39 cellular contexts compared by ENCODE assay signal in the genomic region with DNA sequence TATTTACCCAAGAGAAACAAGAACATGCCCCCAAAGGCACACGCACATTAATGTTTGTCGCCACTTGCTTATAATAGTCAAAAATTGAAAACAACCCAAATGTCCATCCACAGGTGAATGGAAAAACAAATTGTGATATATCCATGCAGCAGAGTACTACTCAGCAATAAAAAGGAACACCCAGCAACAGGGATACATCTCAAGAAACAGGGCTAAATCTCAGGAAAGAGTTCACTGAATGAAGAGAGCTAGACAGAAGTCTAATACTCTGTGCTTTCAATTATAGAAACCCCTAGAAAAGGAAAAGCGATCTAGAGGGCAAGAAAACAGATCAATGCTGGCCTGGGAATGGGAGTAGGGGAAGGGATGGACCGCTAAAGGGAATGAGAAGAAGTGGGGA. TPM values are rescaled to one million over a fixed set of nuclear protein-coding genes. Genes with fewer than 3 reads are reported as not detected.
DNase-seq lines count a peak whose midpoint lies in the region; ATAC-seq, FAIRE-seq and TF ChIP-seq lines count a peak whose summit lies in the region.
"Had no signal": no experiment of that assay in that cellular context is flagged by ENCODE, and none has a peak within 500 bp of the region (broad histone marks: within the 10 kb centered on the region; RNA-seq: fewer than 3 reads in every experiment).

No MANE protein-coding gene starts in this region.

- in situ Hi-C loops in K562 (cut with MboI), result no loop called here

- H3K27ac Mint-ChIP-seq in T-helper 17 cell (peak overlapping the region; percentile 70), neural crest cell (ENCODE audit: unreplicated experiment) (peak overlapping the region; percentile 31)
- no peak overlapping the region for H3K27ac Mint-ChIP-seq in stimulated activated naive CD8-positive, alpha-beta T cell treated with anti-CD3 and anti-CD28 coated beads, Interleukin-15, amount 100 ng/mL, for 72 hours
- H3K27ac Mint-ChIP-seq: B cell; CD14-positive monocyte; CD4-positive, alpha-beta memory T cell; CD4-positive, alpha-beta T cell; CD4-positive, CD25-positive, alpha-beta regulatory T cell; CD8-positive, alpha-beta T cell had no signal

- H3K9me3 Mint-ChIP-seq in neural crest cell, result no peaks in the 10 kb centered on the region
- H3K9me3 Mint-ChIP-seq in stimulated activated naive CD8-positive, alpha-beta T cell treated with anti-CD3 and anti-CD28 coated beads, Interleukin-15, amount 100 ng/mL, for 72 hours, result no peaks in the 10 kb centered on the region
- H3K9me3 Mint-ChIP-seq: CD4-positive, alpha-beta memory T cell; CD4-positive, alpha-beta T cell; CD4-positive, CD25-positive, alpha-beta regulatory T cell; CD8-positive, alpha-beta memory T cell; CD8-positive, alpha-beta T cell had no signal

- H3K27me3 Mint-ChIP-seq in T-helper 17 cell, result peaks cover 7% of the 10 kb centered on the region
- no peaks in the 10 kb centered on the region for H3K27me3 Mint-ChIP-seq in neural crest cell (ENCODE audit: low read depth)
- H3K27me3 Mint-ChIP-seq in stimulated activated naive CD8-positive, alpha-beta T cell treated with anti-CD3 and anti-CD28 coated beads, Interleukin-15, amount 100 ng/mL, for 72 hours, result peaks cover 7% of the 10 kb centered on the region

- H3K27me3 ChIP-seq in K562 (ENCODE audit: control insufficient read depth in 2 of 2, insufficient read depth in 2 of 2, low read length in 2 of 2) (peaks cover 0 to 4% of the 10 kb centered on the region in 2 experiments; a peak in 1 of 5 replicates), heart right ventricle (peaks cover 0 to 6% (median 0%) of the 10 kb centered on the region in 7 donors)
- H3K27me3 ChIP-seq: BE2C, BLaER1 had no signal

- H2AFZ ChIP-seq in K562 (ENCODE audit: low read depth, low read length), result peak overlapping the region; percentile 25; the same call in 1 of the 2 replicates

- ATAC-seq in T-helper 17 cell (no peak), K562 (no peak), heart right ventricle (no peak), HG02870 (IDR thresholded peaks at IDR 0.05; ENCODE audit: unreplicated experiment) (no peak), HG03520 (IDR thresholded peaks at IDR 0.05; ENCODE audit: unreplicated experiment) (no peak)
- ATAC-seq in stimulated activated naive CD8-positive, alpha-beta T cell treated with anti-CD3 and anti-CD28 coated beads, Interleukin-15, amount 100 ng/mL, for 72 hours, result no peak
- ATAC-seq: A549; CD8-positive, alpha-beta T cell had no signal

- CTCF ChIA-PET in HEK293 (lab: Yijun Ruan, JAX) (interaction anchor here (1.4 to 4.5 kb wide), 4 partner anchors 7 to 117 kb away, joined by 9 to 39 read pairs (median 13); no protein-coding TSS in a partner anchor), K562 (lab: Yijun Ruan, JAX; ENCODE audit: low intra/inter-chr PET ratio) (no interaction called here)

- POLR2A ChIA-PET in HEK293 (lab: Yijun Ruan, JAX), result interaction anchor here (1.0 kb wide), 1 partner anchor 118 kb away, joined by 3 read pairs; no protein-coding TSS in a partner anchor
- POLR2A ChIA-PET in K562 (lab: Yijun Ruan, JAX), result interaction anchor here (0.8 to 1.8 kb wide), 7 partner anchors 8 to 136 kb away, joined by 3 to 7 read pairs (median 4); no protein-coding TSS in a partner anchor

- TF ChIP-seq RAD21 in K562 (CRISPR knock-in tag; conservative IDR thresholded peaks at IDR 0.05 in 1 of 2, IDR thresholded peaks at IDR 0.05 in 1 of 2), result no peak

- no peaks in the 10 kb centered on the region for H3K4me1 ChIP-seq in HEK293 (ENCODE audit: control insufficient read depth, insufficient read depth, low read length)
- H3K4me1 ChIP-seq in K562 (replicated peaks in 1 of 2; ENCODE audit: control insufficient read depth in 2 of 2, insufficient read depth in 2 of 2, low read length in 2 of 2), result peaks cover 6 to 16% of the 10 kb centered on the region in 2 experiments; a peak in 4 of 5 replicates
- H3K4me1 ChIP-seq in heart right ventricle, result peaks cover 11 to 26% (median 18%) of the 10 kb centered on the region in 9 donors
- H3K4me1 ChIP-seq: BE2C, Caco-2 had no signal

- WGBS in K562 (ENCODE audit: insufficient coverage, low coverage, missing lambda C conversion rate), result 59% methylated on average over 4 of the region's 4 CpGs
- WGBS in heart right ventricle, 2 donors, result 98% methylated on average over 4 of the region's 4 CpGs

- DNase-seq in T-helper 17 cell (no peak), K562 (ENCODE audit: extremely low read depth in 1 of 4, low spot score in 3 of 4) (no peak), neural crest cell (ENCODE audit: low read depth, low spot score) (no peak), heart right ventricle (no peak)
- DNase-seq in stimulated activated naive CD8-positive, alpha-beta T cell treated with anti-CD3 and anti-CD28 coated beads, Interleukin-15, amount 100 ng/mL, for 72 hours, result no peak
- DNase-seq: 8988T; ACHN; AML-193; BE2C; C1 segment of cervical spinal cord; Caco-2; Calu3; CD4-positive, alpha-beta memory T cell; CD4-positive, alpha-beta T cell; CD4-positive, CD25-positive, alpha-beta regulatory T cell; CD8-positive, alpha-beta memory T cell; CD8-positive, alpha-beta T cell; COR-L47; DMS 273 treated with DMSO at 0.1 percent for 48 hours; DMS153; DMS53; DMS79; DMS79 treated with DMSO at 0.1 percent for 48 hours; DND-41; EL had no signal

- H3K79me2 ChIP-seq in K562 (ENCODE audit: control insufficient read depth, insufficient read depth, low read length), result no peaks in the 10 kb centered on the region

- H3K4me1 Mint-ChIP-seq in T-helper 17 cell (peaks cover 12% of the 10 kb centered on the region), neural crest cell (peaks cover 40% of the 10 kb centered on the region)
- H3K4me1 Mint-ChIP-seq in stimulated activated naive CD8-positive, alpha-beta T cell treated with anti-CD3 and anti-CD28 coated beads, Interleukin-15, amount 100 ng/mL, for 72 hours, result peaks cover 29% of the 10 kb centered on the region

- TF ChIP-seq EP300 in K562 (IDR thresholded peaks at IDR 0.05; ENCODE audit: low read length), result no peak

- H3K9ac ChIP-seq in K562 (ENCODE audit: insufficient read depth in 1 of 2, low read depth in 2 of 2, low read length in 2 of 2), result no peak overlapping the region
- H3K9ac ChIP-seq: BLaER1; BLaER1 treated with 17β-estradiol and CSF1 and Interleukin-3, amounts not matched to agents 10 nM and 100 nM had no signal

- BruUV-seq in K562 (replicated peaks; lab: Mats Ljungman, UMichigan), result no TSS peak

- no peak overlapping the region for H3K4me2 ChIP-seq in K562 (ENCODE audit: insufficient read depth, low read length)
- H3K4me2 ChIP-seq: A549, BLaER1 had no signal

- H4K20me1 ChIP-seq in K562 (replicated peaks; ENCODE audit: control insufficient read depth, insufficient read depth, low read length), result no peaks in the 10 kb centered on the region

- no peaks in the 10 kb centered on the region for H3K9me1 ChIP-seq in K562 (ENCODE audit: control insufficient read depth, insufficient read depth, low read length)

- H3K9me3 ChIP-seq in HEK293 (ENCODE audit: control insufficient read depth, insufficient read depth, low read depth, low read length) (no peaks in the 10 kb centered on the region), T-helper 17 cell (ENCODE audit: control insufficient read depth, low read length, poor library complexity, severe bottlenecking) (no peaks in the 10 kb centered on the region), K562 (replicated peaks; ENCODE audit: control insufficient read depth, insufficient read depth, low read depth, low read length) (no peaks in the 10 kb centered on the region), heart right ventricle (no peaks in the 10 kb centered on the region)
- H3K9me3 ChIP-seq: A549; BE2C; BLaER1; BLaER1 treated with 17β-estradiol and CSF1 and Interleukin-3, amounts not matched to agents 10 nM and 100 nM; Caco-2 had no signal

- H3K36me3 ChIP-seq in HEK293 (ENCODE audit: control insufficient read depth in 2 of 2, insufficient read depth in 1 of 2, low read length in 2 of 2), result no peaks in the 10 kb centered on the region
- no peaks in the 10 kb centered on the region for H3K36me3 ChIP-seq in K562 (ENCODE audit: control insufficient read depth, insufficient read depth, low read length)
- H3K36me3 ChIP-seq in heart right ventricle, result no peaks in the 10 kb centered on the region
- H3K36me3 ChIP-seq: BE2C; BLaER1; BLaER1 treated with 17β-estradiol and CSF1 and Interleukin-3, amounts not matched to agents 10 nM and 100 nM had no signal

- TF ChIP-seq CTCF in HEK293 (tag by site-specific recombination; IDR thresholded peaks at IDR 0.05) (no peak), K562 (IDR thresholded peaks at IDR 0.05 in 2 of 3, conservative IDR thresholded peaks at IDR 0.05 in 1 of 3; ENCODE audit: insufficient read depth in 2 of 3, low read depth in 1 of 3, low read length in 3 of 3) (no peak), neural crest cell (conservative IDR thresholded peaks at IDR 0.05) (no peak), heart right ventricle (IDR thresholded peaks at IDR 0.05) (no peak)

- H3K36me3 Mint-ChIP-seq in T-helper 17 cell (ENCODE audit: low read depth), result no peaks in the 10 kb centered on the region
- no peaks in the 10 kb centered on the region for H3K36me3 Mint-ChIP-seq in neural crest cell (ENCODE audit: low read depth)
- H3K36me3 Mint-ChIP-seq: CD14-positive monocyte; CD4-positive, alpha-beta memory T cell; CD4-positive, CD25-positive, alpha-beta regulatory T cell; CD8-positive, alpha-beta memory T cell; CD8-positive, alpha-beta T cell had no signal

- no peak for TF ChIP-seq POLR2A in K562 (conservative IDR thresholded peaks at IDR 0.05)

- no peak for FAIRE-seq in K562 (lab: Jason Lieb, UNC)
- FAIRE-seq: A204.1, A549, D721Med had no signal

- H3K4me3 Mint-ChIP-seq in T-helper 17 cell (no peak overlapping the region), neural crest cell (no peak overlapping the region)
- no peak overlapping the region for H3K4me3 Mint-ChIP-seq in stimulated activated naive CD8-positive, alpha-beta T cell treated with anti-CD3 and anti-CD28 coated beads, Interleukin-15, amount 100 ng/mL, for 72 hours
- H3K4me3 Mint-ChIP-seq: B cell; CD4-positive, alpha-beta memory T cell; CD4-positive, alpha-beta T cell; CD4-positive, CD25-positive, alpha-beta regulatory T cell; CD8-positive, alpha-beta memory T cell; CD8-positive, alpha-beta T cell had no signal

- intact Hi-C loops in K562 (cut with micrococcal nuclease), result no loop called here
- intact Hi-C loops in heart right ventricle (cut with DNase I), result no loop called here

- H3K27ac ChIP-seq in HEK293 (ENCODE audit: extremely low read depth, low read depth, low read length) (no peak overlapping the region), K562 (ENCODE audit: extremely low read depth, low read depth, low read length) (no peak overlapping the region), heart right ventricle (no peak overlapping the region)
- H3K27ac ChIP-seq: 22Rv1; A549; BLaER1; BLaER1 treated with 17β-estradiol and CSF1 and Interleukin-3, amounts not matched to agents 10 nM and 100 nM; C4-2B had no signal

- H3K4me3 ChIP-seq in HEK293 (ENCODE audit: low read depth, low read length) (no peak overlapping the region), K562 (no peak overlapping the region), heart right ventricle (no peak overlapping the region)
- H3K4me3 ChIP-seq: A549; BLaER1; BLaER1 treated with 17β-estradiol and CSF1 and Interleukin-3, amounts not matched to agents 10 nM and 100 nM had no signal

RNA-seq across cellular contexts. Expression of a gene that starts 36.7 kb away (rescaled TPM):
- total RNA-seq in T-helper 17 cell (100 to 1,000 TPM; 563 to 601 TPM), K562 (2014; rRNA removed) (10.7 and 12.3 TPM in 2 replicates), K562 (2014; rRNA removed; fragmentation: Illumina TruSeq; extraction: Trizol) (11.7 and 13.2 TPM in 2 replicates), K562 (2015; rRNA removed; fragmentation: Illumina TruSeq; extraction: Trizol) (44.3 and 44.7 TPM in 2 replicates), K562 (2021) (30.3 and 33.8 TPM in 2 replicates), neural crest cell (1.0 and 1.5 TPM in 2 replicates), heart right ventricle (100 to 1,000 TPM in 1 of 10 donors, 10 to 100 TPM in 6, 1 to 10 TPM in 3; 5.9 to 114 (median 12.9) TPM)
- total RNA-seq in K562 (2011; cell fraction: chromatin; rRNA removed; ENCODE audit: low replicate concordance), result 11.2 and 16.2 TPM in 2 replicates
- total RNA-seq in K562 (2011; cell fraction: nucleolus; rRNA removed), result 19.8 and 22.9 TPM in 2 replicates
- 20.3 and 27.1 TPM in 2 replicates for total RNA-seq in K562 (2011; cell fraction: nucleoplasm; rRNA removed)
- polyA plus RNA-seq in K562 (2011; rRNA removed) (42.5 and 418 TPM in 2 replicates), K562 (2014; fragmentation: Illumina TruSeq; extraction: Trizol) (44.5 and 47.3 TPM in 2 replicates), K562 (2014; fragmentation: Nextera tagmentation; extraction: Ambion mirVana) (1 to 10 TPM; 2.4 to 4.8 TPM), K562 (2014; rRNA removed) (20.3 and 22.2 TPM in 2 replicates), heart right ventricle (10 to 100 TPM; 13.2 to 33.5 TPM)
- 103 and 599 TPM in 2 replicates for polyA plus RNA-seq in K562 (2011; cell fraction: cytosol; rRNA removed)
- polyA plus RNA-seq in K562 (2011; cell fraction: nucleus; rRNA removed), result 41.2 and 275 TPM in 2 replicates
- 63.5 and 133 TPM in 2 replicates for polyA plus RNA-seq in K562 (2012)
- 72.1 and 524 TPM in 2 replicates for polyA minus RNA-seq in K562 (2011; rRNA and poly(A)+ RNA removed)
- polyA minus RNA-seq in K562 (2011; cell fraction: cytosol; rRNA and poly(A)+ RNA removed), result 41.0 and 310 TPM in 2 replicates
- 7.7 and 80.9 TPM in 2 replicates for polyA minus RNA-seq in K562 (2011; cell fraction: nucleus; rRNA and poly(A)+ RNA removed)
- total RNA-seq: A172, A673, Caco-2, Calu3 had no signal

Comparison
In these comparisons a context has a peak if more than half of its experiments do, and no peak if none do; other contexts are left out.
1. H3K27ac Mint-ChIP-seq: peak in T-helper 17 cell (single experiment) and neural crest cell (single experiment); none in stimulated activated naive CD8-positive, alpha-beta T cell treated with anti-CD3 and anti-CD28 coated beads, Interleukin-15, amount 100 ng/mL, for 72 hours (0 of 2).
2. RNA of a gene that starts 36.7 kb away (total RNA-seq): 563 to 601 TPM in T-helper 17 cell; 10.7 to 44.7 TPM in K562, 5.9 to 114 TPM in heart right ventricle and 1.0 to 1.5 TPM in neural crest cell; every median in the first group is over 4 times any median in the second.